ENCODE assay signal across 30 cellular contexts in genomic region chr3:138284079-138284478, GRCh38. TPM values are rescaled to one million over a fixed set of nuclear protein-coding genes. Genes with fewer than 3 reads are reported as not detected.
"Had no signal": no experiment of that assay in that cellular context is flagged by ENCODE, and none has a peak within 500 bp of the region (broad histone marks: within the 10 kb centered on the region; RNA-seq: fewer than 3 reads in every experiment).

No MANE protein-coding gene starts in this region.

- H3K9me3 Mint-ChIP-seq: WTC11 had no signal

- H3K4me1 Mint-ChIP-seq: WTC11 had no signal

- H3K27me3 ChIP-seq: adrenal gland had no signal

- DNase-seq: activated CD4-positive, alpha-beta T cell treated with anti-CD3 and anti-CD28 coated beads for 48 hours; activated CD4-positive, alpha-beta T cell treated with anti-CD3 and anti-CD28 coated beads, Interleukin-2, amount 50 U/mL, for 4 hours; activated CD4-positive, CD25-positive, alpha-beta regulatory T cell treated with anti-CD3 and anti-CD28 coated beads, Interleukin-2, amount 50 U/mL, for 72 hours; activated CD8-positive, alpha-beta memory T cell treated with anti-CD3 and anti-CD28 coated beads, Interleukin-2, amount 50 U/mL, for 48 hours; activated CD8-positive, alpha-beta T cell treated with anti-CD3 and anti-CD28 coated beads, Interleukin-2, amount 10 ng/mL, durations not matched to agents 7 days and 5 days; activated effector memory CD4-positive, alpha-beta T cell treated with Interleukin-2 at 50 U/mL for 16 hours; activated naive CD4-positive, alpha-beta T cell; activated T-cell treated with anti-CD3 and anti-CD28 coated beads, Interleukin-2, amount 50 U/mL, for 1 hour; adrenal gland; anterior cingulate cortex; central memory CD4-positive, alpha-beta T cell; Karpas-422; MM.1S; NCI-H1105; NCI-H1436 treated with DMSO at 0.1 percent for 48 hours; NCI-H187; NCI-H2081; NCI-H510A treated with DMSO at 0.1 percent for 48 hours; NCI-H69; NK-92 treated with Interleukin-12 subunit alpha and Interleukin-12 subunit beta, amount 100 ng/mL, for 24 hours; OCI-M1; RPMI8226; SW 1271 had no signal

- H3K27ac Mint-ChIP-seq: activated naive CD8-positive, alpha-beta T cell; WTC11 had no signal

- ATAC-seq: activated CD8-positive, alpha-beta T cell treated with anti-CD3 and anti-CD28 coated beads, Interleukin-2, amount 10 ng/mL, durations not matched to agents 7 days and 5 days; K562; Panc1; Right ventricle myocardium inferior; WTC11 had no signal

- H3K4me3 Mint-ChIP-seq: activated CD8-positive, alpha-beta T cell treated with anti-CD3 and anti-CD28 coated beads, Interleukin-2, amount 10 ng/mL, durations not matched to agents 7 days and 5 days; activated naive CD8-positive, alpha-beta T cell; WTC11 had no signal

- H3K4me1 ChIP-seq: adrenal gland had no signal

- H3K27me3 Mint-ChIP-seq: activated naive CD8-positive, alpha-beta T cell had no signal

- H3K27ac ChIP-seq: adrenal gland, SK-N-MC had no signal

- H3K4me3 ChIP-seq: adrenal gland, K562, SK-N-MC had no signal

RNA-seq across cellular contexts. Expression of gene NME9, which starts 45.6 kb away (rescaled TPM):
- total RNA-seq: activated CD8-positive, alpha-beta T cell treated with anti-CD3 and anti-CD28 coated beads, Interleukin-2, amount 10 ng/mL, durations not matched to agents 7 days and 5 days; K562; Right ventricle myocardium inferior; T-helper 1 cell treated with Interleukin-12 subunit alpha and Interleukin-12 subunit beta and Interleukin-4 antibody, amounts not matched to agents 30 ng/mL and 1 ng/mL, for 36 hours; WTC11 had no signal
